ENCODE assay signal across 8 cellular contexts in genomic region chr18:36960038-36960437, GRCh38.
"Had no signal": no experiment of that assay in that cellular context is flagged by ENCODE, and none has a peak within 500 bp of the region (broad histone marks: within the 10 kb centered on the region; RNA-seq: fewer than 3 reads in every experiment).

No MANE protein-coding gene starts in this region.

- DNase-seq: H9, HCEC 1CT, IMR-90 had no signal

- H3K27ac Mint-ChIP-seq: GM23338, H9 had no signal

- ATAC-seq: GM23338, K562 had no signal

- H3K4me3 Mint-ChIP-seq: GM23338, H9 had no signal

- H3K4me3 ChIP-seq: GM23338, K562 had no signal

- FAIRE-seq: H1, H54, HTR-8/SVneo, K562 had no signal
